Comparison of ENCODE assay signal across 10 cellular contexts in the genomic region with DNA sequence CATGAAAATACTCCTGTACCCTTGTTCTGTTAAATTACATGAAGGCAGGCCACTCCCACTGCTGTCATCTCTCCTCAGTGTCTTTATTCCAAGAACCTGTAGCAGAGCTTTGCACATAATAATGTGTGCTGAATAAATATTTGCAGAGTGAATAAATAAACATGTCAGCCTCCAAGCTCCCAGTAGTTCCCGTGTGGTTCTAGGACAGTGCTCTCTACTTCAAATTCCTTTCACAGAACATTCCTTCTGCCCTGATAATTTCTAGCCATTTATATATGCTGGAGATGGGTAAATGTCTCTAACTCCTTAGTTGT. TPM values are rescaled to one million over a fixed set of nuclear protein-coding genes. Genes with fewer than 3 reads are reported as not detected.
A peak's percentile ranks its signal among the peaks of the same experiment; 100 is the strongest.
DNase-seq lines count a peak whose midpoint lies in the region; ATAC-seq and TF ChIP-seq lines count a peak whose summit lies in the region.
"Had no signal": no experiment of that assay in that cellular context is flagged by ENCODE, and none has a peak within 500 bp of the region (broad histone marks: within the 10 kb centered on the region; RNA-seq: fewer than 3 reads in every experiment).

No MANE protein-coding gene starts in this region.

- no peaks in the 10 kb centered on the region for H3K36me3 Mint-ChIP-seq in activated T-cell treated with anti-CD3 and anti-CD28 coated beads, Interleukin-2, amount 50 U/mL, for 24 hours (ENCODE audit: low read depth)
- H3K36me3 Mint-ChIP-seq in stimulated activated memory B cell treated with anti-CD40 and anti-IgM and Interleukin-4, amounts not matched to agents 10 μg/mL and 1 μg/mL and 100 μg/mL, for 72 hours: no peaks in the 10 kb centered on the region

- POLR2A ChIA-PET in RWPE1 (lab: Yijun Ruan, JAX; ENCODE audit: low non-redundant PET): no interaction called here

- WGBS in psoas muscle, 3 donors: 44 to 66% (median 58%) methylated on average over 1 of the region's 1 CpG

- peak overlapping the region; percentile 58 for H3K4me3 Mint-ChIP-seq in activated T-cell treated with anti-CD3 and anti-CD28 coated beads, Interleukin-2, amount 50 U/mL, for 24 hours
- H3K4me3 Mint-ChIP-seq in stimulated activated memory B cell treated with anti-CD40 and anti-IgM and Interleukin-4, amounts not matched to agents 10 μg/mL and 1 μg/mL and 100 μg/mL, for 72 hours: no peak overlapping the region

- no peaks in the 10 kb centered on the region for H3K36me3 ChIP-seq in psoas muscle (ENCODE audit: insufficient read depth in 1 of 2, low read depth in 1 of 2)

- CTCF ChIA-PET in RWPE1 (lab: Yijun Ruan, JAX): interaction anchor here (0.6 kb wide), 1 partner anchor 26 kb away, joined by 3 read pairs; no protein-coding TSS in a partner anchor

- no peaks in the 10 kb centered on the region for H3K27me3 ChIP-seq in psoas muscle (ENCODE audit: insufficient read depth in 3 of 3, low read length in 2 of 3)

- DNase-seq in activated T-cell treated with anti-CD3 and anti-CD28 coated beads, Interleukin-2, amount 50 U/mL, for 24 hours: no peak
- no peak for DNase-seq in activated T-cell treated with anti-CD3 and anti-CD28 coated beads, Interleukin-2, amount 50 U/mL, for 1 hour
- DNase-seq in NCI-H526 (lab: John Stamatoyannopoulos, UW) (peak; percentile 45 to 49), RWPE1 (ENCODE audit: low spot score) (no peak), psoas muscle (no peak), cortex of kidney (lab: John Stamatoyannopoulos, UW) (no peak)

- no peaks in the 10 kb centered on the region for H3K9me3 ChIP-seq in psoas muscle

- TF ChIP-seq CTCF in RWPE1 (conservative IDR thresholded peaks at IDR 0.05; ENCODE audit: low read depth) (no peak), psoas muscle (IDR thresholded peaks at IDR 0.05) (no peak)

- H3K4me1 ChIP-seq in psoas muscle: no peaks in the 10 kb centered on the region

- peak overlapping the region; percentile 53 for H3K27ac Mint-ChIP-seq in activated T-cell treated with anti-CD3 and anti-CD28 coated beads, Interleukin-2, amount 50 U/mL, for 24 hours
- peak overlapping the region; percentile 10 for H3K27ac Mint-ChIP-seq in stimulated activated memory B cell treated with anti-CD40 and anti-IgM and Interleukin-4, amounts not matched to agents 10 μg/mL and 1 μg/mL and 100 μg/mL, for 72 hours

- peaks cover 23% of the 10 kb centered on the region for H3K4me1 Mint-ChIP-seq in activated T-cell treated with anti-CD3 and anti-CD28 coated beads, Interleukin-2, amount 50 U/mL, for 24 hours (ENCODE audit: low read depth)
- H3K4me1 Mint-ChIP-seq in stimulated activated memory B cell treated with anti-CD40 and anti-IgM and Interleukin-4, amounts not matched to agents 10 μg/mL and 1 μg/mL and 100 μg/mL, for 72 hours: peaks cover 17% of the 10 kb centered on the region

- intact Hi-C loops in psoas muscle (cut with DNase I): no loop called here

- H3K27me3 Mint-ChIP-seq in activated T-cell treated with anti-CD3 and anti-CD28 coated beads, Interleukin-2, amount 50 U/mL, for 24 hours: peaks cover 24% of the 10 kb centered on the region
- H3K27me3 Mint-ChIP-seq in stimulated activated memory B cell treated with anti-CD40 and anti-IgM and Interleukin-4, amounts not matched to agents 10 μg/mL and 1 μg/mL and 100 μg/mL, for 72 hours: no peaks in the 10 kb centered on the region

- no peak overlapping the region for H3K27ac ChIP-seq in RWPE1
- no peak overlapping the region for H3K27ac ChIP-seq in psoas muscle

- no peaks in the 10 kb centered on the region for H3K9me3 Mint-ChIP-seq in activated T-cell treated with anti-CD3 and anti-CD28 coated beads, Interleukin-2, amount 50 U/mL, for 24 hours
- H3K9me3 Mint-ChIP-seq in stimulated activated memory B cell treated with anti-CD40 and anti-IgM and Interleukin-4, amounts not matched to agents 10 μg/mL and 1 μg/mL and 100 μg/mL, for 72 hours: no peaks in the 10 kb centered on the region

- peak; percentile 23 for ATAC-seq in HG02943 (IDR thresholded peaks at IDR 0.05; ENCODE audit: low read depth, unreplicated experiment)
- no peak for ATAC-seq in stimulated activated memory B cell treated with anti-CD40 and anti-IgM and Interleukin-4, amounts not matched to agents 10 μg/mL and 1 μg/mL and 100 μg/mL, for 72 hours
- no peak for ATAC-seq in psoas muscle

- no peak overlapping the region for H3K4me3 ChIP-seq in psoas muscle

RNA-seq across cellular contexts. Expression of a gene that starts 20.3 kb away (rescaled TPM):
- 1 to 10 TPM in 3 of 4 donors, under 1 TPM in 1; 0.19 to 3.2 (median 2.4) TPM for total RNA-seq in psoas muscle
- polyA plus RNA-seq in psoas muscle: 1 to 10 TPM in 1 of 3 donors, under 1 TPM in 1, not detected in 1; 0.13 to 1.7 TPM
- total RNA-seq: LHCN-M2 had no signal
- polyA plus RNA-seq: BJ had no signal

Comparison
In these comparisons a context has a peak if more than half of its experiments do, and no peak if none do; other contexts are left out.
1. DNase-seq: peak in NCI-H526 (2 of 2); none in activated T-cell treated with anti-CD3 and anti-CD28 coated beads, Interleukin-2, amount 50 U/mL, for 24 hours (single experiment), activated T-cell treated with anti-CD3 and anti-CD28 coated beads, Interleukin-2, amount 50 U/mL, for 1 hour (single experiment), RWPE1 (single experiment), psoas muscle (0 of 2) and cortex of kidney (single experiment).